ENCODE assay signal across 1 cellular context in genomic region chr2:217918220-217919024, GRCh38.
TF ChIP-seq lines count a peak whose summit lies in the region.

No MANE protein-coding gene starts in this region.

TF ChIP-seq in HepG2, 621 proteins besides CTCF, POLR2A, EP300 and RAD21 (continued from another document and continues in another):
- no peak for TF ChIP-seq ZNF879 (CRISPR knock-in tag; IDR thresholded peaks at IDR 0.05)
- TF ChIP-seq ZNF660 (CRISPR knock-in tag; IDR thresholded peaks at IDR 0.05; ENCODE audit: borderline replicate concordance, low read depth) = no peak
- TF ChIP-seq EEA1 (CRISPR knock-in tag; IDR thresholded peaks at IDR 0.05; ENCODE audit: borderline replicate concordance) = no peak
- no peak for TF ChIP-seq CC2D1A (CRISPR knock-in tag; IDR thresholded peaks at IDR 0.05)
- TF ChIP-seq ELF3 (CRISPR knock-in tag; IDR thresholded peaks at IDR 0.05) = no peak
- TF ChIP-seq LBX2 (CRISPR knock-in tag; IDR thresholded peaks at IDR 0.05; ENCODE audit: borderline replicate concordance) = 0 out of 2 replicates have a peak, but pooled peaks have one; percentile 55
- 0 out of 2 replicates have a peak, but pooled peaks have one; percentile 23 for TF ChIP-seq ZNF446 (CRISPR knock-in tag; IDR thresholded peaks at IDR 0.05)
- TF ChIP-seq XRCC5 (optimal IDR thresholded peaks at IDR 0.05; ENCODE audit: low read length) = no peak
- TF ChIP-seq, protein P1, sequence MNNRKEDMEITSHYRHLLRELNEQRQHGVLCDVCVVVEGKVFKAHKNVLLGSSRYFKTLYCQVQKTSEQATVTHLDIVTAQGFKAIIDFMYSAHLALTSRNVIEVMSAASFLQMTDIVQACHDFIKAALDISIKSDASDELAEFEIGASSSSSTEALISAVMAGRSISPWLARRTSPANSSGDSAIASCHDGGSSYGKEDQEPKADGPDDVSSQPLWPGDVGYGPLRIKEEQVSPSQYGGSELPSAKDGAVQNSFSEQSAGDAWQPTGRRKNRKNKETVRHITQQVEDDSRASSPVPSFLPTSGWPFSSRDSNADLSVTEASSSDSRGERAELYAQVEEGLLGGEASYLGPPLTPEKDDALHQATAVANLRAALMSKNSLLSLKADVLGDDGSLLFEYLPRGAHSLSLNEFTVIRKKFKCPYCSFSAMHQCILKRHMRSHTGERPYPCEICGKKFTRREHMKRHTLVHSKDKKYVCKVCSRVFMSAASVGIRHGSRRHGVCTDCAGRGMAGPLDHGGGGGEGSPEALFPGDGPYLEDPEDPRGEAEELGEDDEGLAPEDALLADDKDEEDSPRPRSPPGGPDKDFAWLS (CRISPR knock-in tag; IDR thresholded peaks at IDR 0.05; ENCODE audit: borderline replicate concordance) = no peak
- no peak for TF ChIP-seq ASH2L (IDR thresholded peaks at IDR 0.05; ENCODE audit: insufficient read length, low read depth, low read length)
- no peak for TF ChIP-seq JDP2 (CRISPR knock-in tag; IDR thresholded peaks at IDR 0.05; ENCODE audit: borderline replicate concordance)
- TF ChIP-seq, protein P2, sequence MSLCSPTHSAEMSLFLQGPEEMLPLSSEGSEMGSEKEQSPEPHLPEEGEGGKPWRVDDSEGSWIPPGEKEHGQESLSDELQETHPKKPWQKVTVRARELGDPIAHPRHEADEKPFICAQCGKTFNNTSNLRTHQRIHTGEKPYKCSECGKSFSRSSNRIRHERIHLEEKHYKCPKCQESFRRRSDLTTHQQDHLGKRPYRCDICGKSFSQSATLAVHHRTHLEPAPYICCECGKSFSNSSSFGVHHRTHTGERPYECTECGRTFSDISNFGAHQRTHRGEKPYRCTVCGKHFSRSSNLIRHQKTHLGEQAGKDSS (CRISPR knock-in tag; IDR thresholded peaks at IDR 0.05; ENCODE audit: borderline replicate concordance, low read depth) = 0 out of 2 replicates have a peak, but pooled peaks have one; percentile 28
- 0 out of 2 replicates have a peak, but pooled peaks have one; percentile 13 for TF ChIP-seq SOX5 (CRISPR knock-in tag; IDR thresholded peaks at IDR 0.05; ENCODE audit: borderline replicate concordance)
- no peak for TF ChIP-seq ZNF318 (CRISPR knock-in tag; IDR thresholded peaks at IDR 0.05)
- TF ChIP-seq SAP130 (CRISPR knock-in tag; IDR thresholded peaks at IDR 0.05; ENCODE audit: low read depth) = peak; percentile 18; the same call in 1 of the 2 replicates
- TF ChIP-seq ZNF263 (CRISPR knock-in tag; IDR thresholded peaks at IDR 0.05) = peak; percentile 96
- TF ChIP-seq, protein P3, sequence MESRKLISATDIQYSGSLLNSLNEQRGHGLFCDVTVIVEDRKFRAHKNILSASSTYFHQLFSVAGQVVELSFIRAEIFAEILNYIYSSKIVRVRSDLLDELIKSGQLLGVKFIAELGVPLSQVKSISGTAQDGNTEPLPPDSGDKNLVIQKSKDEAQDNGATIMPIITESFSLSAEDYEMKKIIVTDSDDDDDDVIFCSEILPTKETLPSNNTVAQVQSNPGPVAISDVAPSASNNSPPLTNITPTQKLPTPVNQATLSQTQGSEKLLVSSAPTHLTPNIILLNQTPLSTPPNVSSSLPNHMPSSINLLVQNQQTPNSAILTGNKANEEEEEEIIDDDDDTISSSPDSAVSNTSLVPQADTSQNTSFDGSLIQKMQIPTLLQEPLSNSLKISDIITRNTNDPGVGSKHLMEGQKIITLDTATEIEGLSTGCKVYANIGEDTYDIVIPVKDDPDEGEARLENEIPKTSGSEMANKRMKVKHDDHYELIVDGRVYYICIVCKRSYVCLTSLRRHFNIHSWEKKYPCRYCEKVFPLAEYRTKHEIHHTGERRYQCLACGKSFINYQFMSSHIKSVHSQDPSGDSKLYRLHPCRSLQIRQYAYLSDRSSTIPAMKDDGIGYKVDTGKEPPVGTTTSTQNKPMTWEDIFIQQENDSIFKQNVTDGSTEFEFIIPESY (CRISPR knock-in tag; IDR thresholded peaks at IDR 0.05) = peak; percentile 87
- no peak for TF ChIP-seq FOXA1 (IDR thresholded peaks at IDR 0.05)
- TF ChIP-seq FOXA1 (CRISPR knock-in tag; IDR thresholded peaks at IDR 0.05) = 0 out of 2 replicates have a peak, but pooled peaks have one; percentile 38
- no peak for TF ChIP-seq ZNF780A (CRISPR knock-in tag; IDR thresholded peaks at IDR 0.05)
- no peak for TF ChIP-seq YEATS2 (CRISPR knock-in tag; IDR thresholded peaks at IDR 0.05; ENCODE audit: borderline replicate concordance)
- TF ChIP-seq, protein P4, sequence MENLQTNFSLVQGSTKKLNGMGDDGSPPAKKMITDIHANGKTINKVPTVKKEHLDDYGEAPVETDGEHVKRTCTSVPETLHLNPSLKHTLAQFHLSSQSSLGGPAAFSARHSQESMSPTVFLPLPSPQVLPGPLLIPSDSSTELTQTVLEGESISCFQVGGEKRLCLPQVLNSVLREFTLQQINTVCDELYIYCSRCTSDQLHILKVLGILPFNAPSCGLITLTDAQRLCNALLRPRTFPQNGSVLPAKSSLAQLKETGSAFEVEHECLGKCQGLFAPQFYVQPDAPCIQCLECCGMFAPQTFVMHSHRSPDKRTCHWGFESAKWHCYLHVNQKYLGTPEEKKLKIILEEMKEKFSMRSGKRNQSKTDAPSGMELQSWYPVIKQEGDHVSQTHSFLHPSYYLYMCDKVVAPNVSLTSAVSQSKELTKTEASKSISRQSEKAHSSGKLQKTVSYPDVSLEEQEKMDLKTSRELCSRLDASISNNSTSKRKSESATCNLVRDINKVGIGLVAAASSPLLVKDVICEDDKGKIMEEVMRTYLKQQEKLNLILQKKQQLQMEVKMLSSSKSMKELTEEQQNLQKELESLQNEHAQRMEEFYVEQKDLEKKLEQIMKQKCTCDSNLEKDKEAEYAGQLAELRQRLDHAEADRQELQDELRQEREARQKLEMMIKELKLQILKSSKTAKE (CRISPR knock-in tag; IDR thresholded peaks at IDR 0.05; ENCODE audit: borderline replicate concordance) = no peak
- TF ChIP-seq, protein P5, sequence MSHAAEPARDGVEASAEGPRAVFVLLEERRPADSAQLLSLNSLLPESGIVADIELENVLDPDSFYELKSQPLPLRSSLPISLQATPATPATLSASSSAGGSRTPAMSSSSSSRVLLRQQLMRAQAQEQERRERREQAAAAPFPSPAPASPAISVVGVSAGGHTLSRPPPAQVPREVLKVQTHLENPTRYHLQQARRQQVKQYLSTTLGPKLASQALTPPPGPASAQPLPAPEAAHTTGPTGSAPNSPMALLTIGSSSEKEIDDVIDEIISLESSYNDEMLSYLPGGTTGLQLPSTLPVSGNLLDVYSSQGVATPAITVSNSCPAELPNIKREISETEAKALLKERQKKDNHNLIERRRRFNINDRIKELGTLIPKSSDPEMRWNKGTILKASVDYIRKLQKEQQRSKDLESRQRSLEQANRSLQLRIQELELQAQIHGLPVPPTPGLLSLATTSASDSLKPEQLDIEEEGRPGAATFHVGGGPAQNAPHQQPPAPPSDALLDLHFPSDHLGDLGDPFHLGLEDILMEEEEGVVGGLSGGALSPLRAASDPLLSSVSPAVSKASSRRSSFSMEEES (CRISPR knock-in tag; IDR thresholded peaks at IDR 0.05) = 0 out of 2 replicates have a peak, but pooled peaks have one; percentile 13
- no peak for TF ChIP-seq SRSF4 (IDR thresholded peaks at IDR 0.05; ENCODE audit: low read depth, low read length, poor library complexity, severe bottlenecking)
- TF ChIP-seq HIVEP1 (CRISPR knock-in tag; IDR thresholded peaks at IDR 0.05) = no peak
- no peak for TF ChIP-seq ZC3H4 (CRISPR knock-in tag; IDR thresholded peaks at IDR 0.05; ENCODE audit: borderline replicate concordance)
- TF ChIP-seq RCOR2 (CRISPR knock-in tag; IDR thresholded peaks at IDR 0.05) = no peak
- TF ChIP-seq ZFP36L2 (CRISPR knock-in tag; IDR thresholded peaks at IDR 0.05) = no peak
- TF ChIP-seq FOXA3 (CRISPR knock-in tag; IDR thresholded peaks at IDR 0.05) = 0 out of 2 replicates have a peak, but pooled peaks have one; percentile 11
- TF ChIP-seq, protein P6, sequence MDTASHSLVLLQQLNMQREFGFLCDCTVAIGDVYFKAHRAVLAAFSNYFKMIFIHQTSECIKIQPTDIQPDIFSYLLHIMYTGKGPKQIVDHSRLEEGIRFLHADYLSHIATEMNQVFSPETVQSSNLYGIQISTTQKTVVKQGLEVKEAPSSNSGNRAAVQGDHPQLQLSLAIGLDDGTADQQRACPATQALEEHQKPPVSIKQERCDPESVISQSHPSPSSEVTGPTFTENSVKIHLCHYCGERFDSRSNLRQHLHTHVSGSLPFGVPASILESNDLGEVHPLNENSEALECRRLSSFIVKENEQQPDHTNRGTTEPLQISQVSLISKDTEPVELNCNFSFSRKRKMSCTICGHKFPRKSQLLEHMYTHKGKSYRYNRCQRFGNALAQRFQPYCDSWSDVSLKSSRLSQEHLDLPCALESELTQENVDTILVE (CRISPR knock-in tag; IDR thresholded peaks at IDR 0.05) = no peak
- TF ChIP-seq, protein P7, sequence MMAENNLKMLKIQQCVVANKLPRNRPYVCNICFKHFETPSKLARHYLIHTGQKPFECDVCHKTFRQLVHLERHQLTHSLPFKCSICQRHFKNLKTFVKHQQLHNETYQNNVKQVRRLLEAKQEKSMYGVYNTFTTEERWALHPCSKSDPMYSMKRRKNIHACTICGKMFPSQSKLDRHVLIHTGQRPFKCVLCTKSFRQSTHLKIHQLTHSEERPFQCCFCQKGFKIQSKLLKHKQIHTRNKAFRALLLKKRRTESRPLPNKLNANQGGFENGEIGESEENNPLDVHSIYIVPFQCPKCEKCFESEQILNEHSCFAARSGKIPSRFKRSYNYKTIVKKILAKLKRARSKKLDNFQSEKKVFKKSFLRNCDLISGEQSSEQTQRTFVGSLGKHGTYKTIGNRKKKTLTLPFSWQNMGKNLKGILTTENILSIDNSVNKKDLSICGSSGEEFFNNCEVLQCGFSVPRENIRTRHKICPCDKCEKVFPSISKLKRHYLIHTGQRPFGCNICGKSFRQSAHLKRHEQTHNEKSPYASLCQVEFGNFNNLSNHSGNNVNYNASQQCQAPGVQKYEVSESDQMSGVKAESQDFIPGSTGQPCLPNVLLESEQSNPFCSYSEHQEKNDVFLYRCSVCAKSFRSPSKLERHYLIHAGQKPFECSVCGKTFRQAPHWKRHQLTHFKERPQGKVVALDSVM (CRISPR knock-in tag; IDR thresholded peaks at IDR 0.05) = no peak
- TF ChIP-seq NRL (CRISPR knock-in tag; IDR thresholded peaks at IDR 0.05; ENCODE audit: borderline replicate concordance) = 0 out of 2 replicates have a peak, but pooled peaks have one; percentile 26
- TF ChIP-seq IRF1 (CRISPR knock-in tag; IDR thresholded peaks at IDR 0.05; ENCODE audit: low read depth) = no peak
- TF ChIP-seq ZNF530 (CRISPR knock-in tag; IDR thresholded peaks at IDR 0.05; ENCODE audit: low read depth) = no peak
- peak; percentile 8 for TF ChIP-seq TEAD3 (CRISPR knock-in tag; optimal IDR thresholded peaks at IDR 0.05; ENCODE audit: borderline replicate concordance)
- no peak for TF ChIP-seq BHLHE40 (IDR thresholded peaks at IDR 0.05; ENCODE audit: low read length)
- TF ChIP-seq ISL2 (CRISPR knock-in tag; IDR thresholded peaks at IDR 0.05) = no peak
